Comparison of ENCODE assay signal across 8 cellular contexts in the genomic region with DNA sequence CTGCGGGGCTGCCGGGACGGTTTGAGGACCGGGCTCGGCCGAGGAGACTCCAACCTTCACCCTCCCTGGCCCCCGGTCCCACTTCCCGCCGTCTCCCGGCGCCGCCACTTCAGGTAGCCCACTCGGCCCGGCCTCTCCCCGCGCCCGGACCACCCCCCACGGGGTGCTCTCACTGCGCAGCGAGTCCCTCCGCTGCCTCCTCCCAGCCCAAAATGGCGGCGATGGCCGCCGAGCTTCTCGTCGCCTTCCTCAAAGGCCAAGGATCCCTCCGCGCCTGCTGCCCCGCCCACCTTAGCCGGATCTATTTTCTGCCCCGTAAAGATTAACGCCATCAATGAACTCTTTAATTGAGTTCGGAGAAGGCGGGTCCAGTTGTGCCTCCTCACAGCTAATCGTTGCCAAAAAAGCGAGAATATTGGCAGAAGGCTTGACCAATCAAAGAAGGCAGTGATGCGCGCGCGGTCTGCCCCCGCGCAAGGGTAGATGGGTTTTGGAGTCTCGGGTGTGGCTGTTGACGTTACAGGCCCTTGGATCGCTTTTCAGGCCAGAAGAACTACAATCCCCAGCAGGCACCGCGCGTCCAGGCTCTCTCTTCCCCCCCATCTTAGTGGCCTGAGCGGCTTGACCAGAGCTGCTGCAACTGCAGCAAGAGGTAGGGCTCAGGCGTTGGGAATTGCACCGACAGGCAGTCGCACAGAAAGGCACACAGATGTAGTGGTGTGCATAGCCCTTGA. TPM values are rescaled to one million over a fixed set of nuclear protein-coding genes. Genes with fewer than 3 reads are reported as not detected.
DNase-seq lines count a peak whose midpoint lies in the region; ATAC-seq and TF ChIP-seq lines count a peak whose summit lies in the region.

A gene with protein sequence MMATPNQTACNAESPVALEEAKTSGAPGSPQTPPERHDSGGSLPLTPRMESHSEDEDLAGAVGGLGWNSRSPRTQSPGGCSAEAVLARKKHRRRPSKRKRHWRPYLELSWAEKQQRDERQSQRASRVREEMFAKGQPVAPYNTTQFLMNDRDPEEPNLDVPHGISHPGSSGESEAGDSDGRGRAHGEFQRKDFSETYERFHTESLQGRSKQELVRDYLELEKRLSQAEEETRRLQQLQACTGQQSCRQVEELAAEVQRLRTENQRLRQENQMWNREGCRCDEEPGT (plus strand): TSS at position 588 of the 734 bp plus-strand sequence. CDS start 919 bp downstream, outside the sequence.

- H3K36me3 ChIP-seq in CD4-positive, alpha-beta memory T cell (ENCODE audit: insufficient read depth, low read length): no peaks in the 10 kb centered on the region
- H3K36me3 ChIP-seq in duodenal mucosa (ENCODE audit: control insufficient read depth in 1 of 2, insufficient read depth in 2 of 2, low read length in 2 of 2) (peaks cover 0 to 3% of the 10 kb centered on the region in 2 donors), right lobe of liver (no peaks in the 10 kb centered on the region)

- H3K4me1 ChIP-seq in CD4-positive, alpha-beta memory T cell (ENCODE audit: insufficient read depth, low read length): peaks cover 33% of the 10 kb centered on the region
- peaks cover 30 to 31% of the 10 kb centered on the region in 2 donors for H3K4me1 ChIP-seq in duodenal mucosa (ENCODE audit: control insufficient read depth in 1 of 2, insufficient read depth in 2 of 2, low read length in 2 of 2)
- H3K4me1 ChIP-seq in right lobe of liver: peaks cover 0 to 52% (median 12%) of the 10 kb centered on the region in 4 donors

- peak within 1 kb of the TSS; percentile 72 to 87 for H3K4me3 ChIP-seq in CD4-positive, alpha-beta memory T cell (ENCODE audit: low read length in 2 of 2)
- H3K4me3 ChIP-seq in duodenal mucosa (ENCODE audit: low read depth in 1 of 2, low read length in 2 of 2) (peak within 1 kb of the TSS; percentile 75 to 100), right lobe of liver (peak within 1 kb of the TSS; percentile 89 to 91 (median 90))

- peak within 1 kb of the TSS; percentile 85 to 99 (median 98) for H3K4me3 Mint-ChIP-seq in CD4-positive, alpha-beta memory T cell
- peak within 1 kb of the TSS; percentile 98 for H3K4me3 Mint-ChIP-seq in activated CD4-positive, alpha-beta memory T cell treated with anti-CD3 and anti-CD28 coated beads, Interleukin-2, amount 10 ng/mL, durations not matched to agents 7 days and 5 days

- peaks cover 0 to 23% of the 10 kb centered on the region in 2 donors for H3K36me3 Mint-ChIP-seq in CD4-positive, alpha-beta memory T cell
- H3K36me3 Mint-ChIP-seq in activated CD4-positive, alpha-beta memory T cell treated with anti-CD3 and anti-CD28 coated beads, Interleukin-2, amount 10 ng/mL, durations not matched to agents 7 days and 5 days (ENCODE audit: low read depth): peaks cover 34% of the 10 kb centered on the region

- H3K27ac ChIP-seq in CD4-positive, alpha-beta memory T cell (ENCODE audit: low read depth, low read length): peak within 1 kb of the TSS; percentile 99
- H3K27ac ChIP-seq in duodenal mucosa (ENCODE audit: low read depth, low read length) (peak within 1 kb of the TSS; percentile 98), right lobe of liver (peak within 1 kb of the TSS; percentile 100)

- H3K27me3 ChIP-seq in CD4-positive, alpha-beta memory T cell (ENCODE audit: insufficient read depth, low read length): no peaks in the 10 kb centered on the region
- H3K27me3 ChIP-seq in duodenal mucosa (ENCODE audit: control insufficient read depth in 1 of 2, insufficient read depth in 2 of 2, low read length in 2 of 2) (no peaks in the 10 kb centered on the region), right lobe of liver (no peaks in the 10 kb centered on the region)

- DNase-seq in CD4-positive, alpha-beta memory T cell: peak; percentile 99 to 100 (median 99)
- DNase-seq in HK-2 (ENCODE audit: unreplicated experiment): peak; percentile 99
- peak; percentile 100 for DNase-seq in NCI-H82 treated with DMSO at 0.1 percent for 48 hours (lab: John Stamatoyannopoulos, UW; ENCODE audit: unreplicated experiment)
- peak; percentile 98 for DNase-seq in activated CD4-positive, alpha-beta memory T cell treated with anti-CD3 and anti-CD28 coated beads, Interleukin-2, amount 10 ng/mL, durations not matched to agents 7 days and 5 days
- DNase-seq in right lobe of liver: peak; percentile 96 to 98 (median 98)
- peak; percentile 99 for DNase-seq in stimulated activated CD4-positive, alpha-beta T cell treated with anti-CD3 and anti-CD28 coated beads, Interleukin-4, amount 100 ng/mL, for 24 hours

- 0% methylated on average over 19 of the region's 53 CpGs for WGBS in right lobe of liver (ENCODE audit: insufficient coverage, low coverage, low lambda C conversion rate, missing lambda C conversion rate)

- H3K4me1 Mint-ChIP-seq in CD4-positive, alpha-beta memory T cell: peaks cover 17 to 51% (median 38%) of the 10 kb centered on the region in 4 donors
- H3K4me1 Mint-ChIP-seq in activated CD4-positive, alpha-beta memory T cell treated with anti-CD3 and anti-CD28 coated beads, Interleukin-2, amount 10 ng/mL, durations not matched to agents 7 days and 5 days: peaks cover 44% of the 10 kb centered on the region

- no peak for TF ChIP-seq CTCF in right lobe of liver (IDR thresholded peaks at IDR 0.05)

- no peaks in the 10 kb centered on the region for H3K27me3 Mint-ChIP-seq in CD4-positive, alpha-beta memory T cell
- no peaks in the 10 kb centered on the region for H3K27me3 Mint-ChIP-seq in activated CD4-positive, alpha-beta memory T cell treated with anti-CD3 and anti-CD28 coated beads, Interleukin-2, amount 10 ng/mL, durations not matched to agents 7 days and 5 days

- peak; percentile 89 for TF ChIP-seq POLR2A in right lobe of liver (IDR thresholded peaks at IDR 0.05)

- peak within 1 kb of the TSS; percentile 92 to 99 for H3K9ac ChIP-seq in duodenal mucosa (ENCODE audit: low read depth in 1 of 2, low read length in 2 of 2)

- peak; percentile 83 for ATAC-seq in GM19455 (IDR thresholded peaks at IDR 0.05; ENCODE audit: unreplicated experiment)
- ATAC-seq in right lobe of liver: peak; percentile 90 to 97 (median 92)

- no peaks in the 10 kb centered on the region for H3K9me3 Mint-ChIP-seq in CD4-positive, alpha-beta memory T cell
- H3K9me3 Mint-ChIP-seq in activated CD4-positive, alpha-beta memory T cell treated with anti-CD3 and anti-CD28 coated beads, Interleukin-2, amount 10 ng/mL, durations not matched to agents 7 days and 5 days: no peaks in the 10 kb centered on the region

- CTCF ChIA-PET in CD4-positive, alpha-beta memory T cell (lab: Charles Lee; ENCODE audit: partially characterized antibody): interaction anchor here (1.1 to 22.4 kb wide), 5 partner anchors 8 to 36 kb away, joined by 3 to 552 read pairs (median 35); partner anchors contain the start of genes ACBD4, HEXIM1 and PLCD3
- CTCF ChIA-PET in activated CD4-positive, alpha-beta memory T cell treated with anti-CD3 and anti-CD28 coated beads, Interleukin-2, amount 10 ng/mL, durations not matched to agents 7 days and 5 days (lab: Charles Lee): interaction anchor here (0.7 to 7.6 kb wide), 7 partner anchors 11 to 59 kb away, joined by 3 to 198 read pairs (median 9); partner anchors contain the start of genes ACBD4 and HEXIM1

- H3K27ac Mint-ChIP-seq in CD4-positive, alpha-beta memory T cell: peak within 1 kb of the TSS; percentile 90 to 100 (median 98)
- H3K27ac Mint-ChIP-seq in activated CD4-positive, alpha-beta memory T cell treated with anti-CD3 and anti-CD28 coated beads, Interleukin-2, amount 10 ng/mL, durations not matched to agents 7 days and 5 days: peak within 1 kb of the TSS; percentile 90

- POLR2A ChIA-PET in CD4-positive, alpha-beta memory T cell (lab: Charles Lee; ENCODE audit: partially characterized antibody): interaction anchor here (0.6 to 14.4 kb wide), 27 partner anchors 10 to 1154 kb away, joined by 3 to 865 read pairs (median 6); partner anchors contain the start of genes ACBD4, FMNL1, HEXIM1 and MAP3K14
- POLR2A ChIA-PET in activated CD4-positive, alpha-beta memory T cell treated with anti-CD3 and anti-CD28 coated beads, Interleukin-2, amount 10 ng/mL, durations not matched to agents 7 days and 5 days (lab: Charles Lee): interaction anchor here (0.7 to 8.9 kb wide), 23 partner anchors 10 to 263 kb away, joined by 3 to 470 read pairs (median 6); partner anchors contain the start of genes ACBD4, EFTUD2, FMNL1 and HEXIM1

- H3K9me3 ChIP-seq in CD4-positive, alpha-beta memory T cell (ENCODE audit: control insufficient read depth in 1 of 2, low read length in 2 of 2): no peaks in the 10 kb centered on the region
- H3K9me3 ChIP-seq in duodenal mucosa (ENCODE audit: control insufficient read depth in 1 of 2, low read length in 2 of 2): peaks cover 0 to 2% of the 10 kb centered on the region in 2 donors
- H3K9me3 ChIP-seq in right lobe of liver: no peaks in the 10 kb centered on the region

- intact Hi-C loops in CD4-positive, alpha-beta memory T cell (cut with micrococcal nuclease): loop anchor here (1.0 to 5.0 kb wide), 7 partner anchors 9 to 151 kb away; partner anchors contain the start of genes ACBD4, HEXIM1 and NMT1
- intact Hi-C loops in right lobe of liver (cut with DNase I): loop anchor here in 1 of 2 donors (5.0 kb wide), 1 partner anchor 36 kb away; no protein-coding TSS in a partner anchor

RNA-seq across cellular contexts. Expression of the gene that starts here (rescaled TPM):
- total RNA-seq in CD4-positive, alpha-beta memory T cell: 1 to 10 TPM; 2.7 to 5.1 TPM
- polyA plus RNA-seq in CD4-positive, alpha-beta memory T cell: 1 to 10 TPM; 2.7 to 2.8 TPM
- total RNA-seq in activated CD4-positive, alpha-beta memory T cell treated with anti-CD3 and anti-CD28 coated beads, Interleukin-2, amount 10 ng/mL, durations not matched to agents 7 days and 5 days: 1 to 10 TPM; 6.5 to 8.0 TPM
- 10 to 100 TPM in 1 of 6 experiments, 1 to 10 TPM in 5; 2.6 to 13.5 (median 5.4) TPM for total RNA-seq in right lobe of liver

Comparison
In these comparisons a context has a peak if more than half of its experiments do, and no peak if none do; other contexts are left out.
1. Peak in every context shown above with its lines: DNase-seq, ATAC-seq, H3K4me3 ChIP-seq and H3K27ac ChIP-seq.